ENCODE assay signal across 21 cellular contexts in genomic region chr9:96202971-96203780, GRCh38.
DNase-seq lines count a peak whose midpoint lies in the region; ATAC-seq, FAIRE-seq and TF ChIP-seq lines count a peak whose summit lies in the region.
"Had no signal": no experiment of that assay in that cellular context is flagged by ENCODE, and none has a peak within 500 bp of the region (broad histone marks: within the 10 kb centered on the region; RNA-seq: fewer than 3 reads in every experiment).

No MANE protein-coding gene starts in this region.

- H3K9me3 Mint-ChIP-seq in immature natural killer cell = no peaks in the 10 kb centered on the region

- no peaks in the 10 kb centered on the region for H3K9me3 ChIP-seq in BLaER1
- H3K9me3 ChIP-seq in effector memory CD4-positive, alpha-beta T cell (ENCODE audit: control insufficient read depth, low read length) = no peaks in the 10 kb centered on the region
- H3K9me3 ChIP-seq: Caco-2 had no signal

- peaks cover 6 to 14% (median 8%) of the 10 kb centered on the region in 3 donors for H3K27me3 Mint-ChIP-seq in immature natural killer cell (ENCODE audit: low read depth in 3 of 3)

- peak overlapping the region; percentile 50; the same call in 1 of the 2 replicates for H3K27ac ChIP-seq in BLaER1
- H3K27ac ChIP-seq in RWPE1 = peak overlapping the region; percentile 54; the same call in 1 of the 2 replicates
- H3K27ac ChIP-seq in effector memory CD4-positive, alpha-beta T cell (ENCODE audit: insufficient read depth, low read length, poor library complexity, severe bottlenecking) = no peak overlapping the region
- H3K27ac ChIP-seq: 22Rv1, GM23248, KMS-11, PC-9 had no signal

- CTCF ChIA-PET in RWPE1 (lab: Yijun Ruan, JAX) = no interaction called here

- H3K36me3 Mint-ChIP-seq in immature natural killer cell = no peaks in the 10 kb centered on the region
- H3K36me3 Mint-ChIP-seq: CD4-positive, CD25-positive, alpha-beta regulatory T cell had no signal

- no peak for TF ChIP-seq CTCF in RWPE1 (conservative IDR thresholded peaks at IDR 0.05; ENCODE audit: low read depth)
- TF ChIP-seq CTCF in omental fat pad (IDR thresholded peaks at IDR 0.05) = no peak

- peaks cover 85% of the 10 kb centered on the region for H3K4me1 ChIP-seq in BLaER1
- no peaks in the 10 kb centered on the region for H3K4me1 ChIP-seq in effector memory CD4-positive, alpha-beta T cell (ENCODE audit: control insufficient read depth, insufficient read depth, low read length, poor library complexity, severe bottlenecking)
- H3K4me1 ChIP-seq: Caco-2 had no signal

- peaks cover 11 to 20% of the 10 kb centered on the region in 2 donors for H3K4me1 Mint-ChIP-seq in immature natural killer cell

- H3K27me3 ChIP-seq in BLaER1 = no peaks in the 10 kb centered on the region
- H3K27me3 ChIP-seq in effector memory CD4-positive, alpha-beta T cell (replicated peaks; ENCODE audit: control insufficient read depth, insufficient read depth, low read length, poor library complexity, severe bottlenecking) = no peaks in the 10 kb centered on the region

- H3K4me2 ChIP-seq in BLaER1 = peak overlapping the region; percentile 81
- H3K4me2 ChIP-seq: KMS-11, PC-9 had no signal

- peak overlapping the region; percentile 11; the same call in 1 of the 2 replicates for H3K4me3 ChIP-seq in BLaER1
- no peak overlapping the region for H3K4me3 ChIP-seq in effector memory CD4-positive, alpha-beta T cell (ENCODE audit: insufficient read depth, low read depth, low read length, poor library complexity, severe bottlenecking)
- H3K4me3 ChIP-seq: GM23248, PC-9 had no signal

- H3K36me3 ChIP-seq in BLaER1 = no peaks in the 10 kb centered on the region
- no peaks in the 10 kb centered on the region for H3K36me3 ChIP-seq in effector memory CD4-positive, alpha-beta T cell (ENCODE audit: control insufficient read depth, insufficient read depth, low read length)

- no peak for FAIRE-seq in RCC 7860 (lab: Jason Lieb, UNC)
- FAIRE-seq: GM12891, GM19239 had no signal

- H3K9ac ChIP-seq in BLaER1 = no peak overlapping the region
- H3K9ac ChIP-seq: GM23248, KMS-11 had no signal

- H3K4me3 Mint-ChIP-seq in immature natural killer cell = peak overlapping the region; percentile 40 to 71 (median 47)

- ATAC-seq in omental fat pad (ENCODE audit: low FRiP score) = no peak

- DNase-seq in DMS 273 (lab: John Stamatoyannopoulos, UW; ENCODE audit: unreplicated experiment) (peak; percentile 46), DMS 273 treated with DMSO at 0.1 percent for 48 hours (lab: John Stamatoyannopoulos, UW) (no peak), RWPE1 (ENCODE audit: low spot score) (no peak), immature natural killer cell (no peak), RCC 7860 (ENCODE audit: low spot score) (no peak), omental fat pad (ENCODE audit: low spot score) (no peak)
- DNase-seq in effector memory CD4-positive, alpha-beta T cell = no peak
- DNase-seq: Caco-2; CD4-positive, CD25-positive, alpha-beta regulatory T cell; EL; GM23248; HCEC 1CT; NCI-H1436; NCI-H2081; NCI-H774; PC-9 had no signal

- POLR2A ChIA-PET in RWPE1 (lab: Yijun Ruan, JAX; ENCODE audit: low non-redundant PET) = interaction anchor here (0.5 kb wide), 1 partner anchor 10 kb away, joined by 3 read pairs; no protein-coding TSS in a partner anchor

- H3K27ac Mint-ChIP-seq in immature natural killer cell = peak overlapping the region in 2 of 6 donors; percentile 18 to 41
- H3K27ac Mint-ChIP-seq: CD4-positive, CD25-positive, alpha-beta regulatory T cell had no signal

- no peaks in the 10 kb centered on the region for H4K20me1 ChIP-seq in BLaER1
